In genomic region chr15:43776101-43776717, GRCh38 we compare ENCODE assay signal across 8 cellular contexts. TPM values are rescaled to one million over a fixed set of nuclear protein-coding genes. Genes with fewer than 3 reads are reported as not detected.
DNase-seq lines count a peak whose midpoint lies in the region; ATAC-seq, FAIRE-seq and TF ChIP-seq lines count a peak whose summit lies in the region.

No MANE protein-coding gene starts in this region.

- H3K27me3 Mint-ChIP-seq in activated naive CD4-positive, alpha-beta T cell treated with anti-CD3 and anti-CD28 coated beads, Interleukin-2, amount 50 U/mL, for 24 hours, result no peaks in the 10 kb centered on the region

- WGBS in iPS DF 6.9 (ENCODE audit: insufficient coverage, insufficient read length), result no CpG with 5 or more reads among the region's 35 CpGs
- WGBS in spleen, 5 donors, result 24 to 40% (median 36%) methylated on average over 30 to 35 of the region's 35 CpGs

- no peaks in the 10 kb centered on the region for H3K9me3 Mint-ChIP-seq in activated naive CD4-positive, alpha-beta T cell treated with anti-CD3 and anti-CD28 coated beads, Interleukin-2, amount 50 U/mL, for 24 hours

- intact Hi-C loops in spleen (cut with DNase I; ENCODE audit: low total_unique reads), result no loop called here

- H3K4me1 ChIP-seq in HUES6 (ENCODE audit: control insufficient read depth, insufficient read depth, low read length), result peaks cover 5% of the 10 kb centered on the region; the same call in 1 of the 2 replicates
- H3K4me1 ChIP-seq in iPS DF 6.9 (ENCODE audit: control insufficient read depth, insufficient read depth, low read length), result peaks cover 4% of the 10 kb centered on the region
- H3K4me1 ChIP-seq in spleen, result peaks cover 8 to 46% (median 28%) of the 10 kb centered on the region in 6 donors

- H3K27ac ChIP-seq in HUES6 (ENCODE audit: low read depth, low read length) (no peak overlapping the region), iPS DF 6.9 (ENCODE audit: low read length) (no peak overlapping the region), spleen (peak overlapping the region; percentile 83 to 91 (median 86))

- H3K27me3 ChIP-seq in HUES6 (ENCODE audit: control insufficient read depth, insufficient read depth, low read length), result peaks cover 9% of the 10 kb centered on the region; the same call in 1 of the 2 replicates
- H3K27me3 ChIP-seq in iPS DF 6.9 (ENCODE audit: control insufficient read depth, insufficient read depth, low read length), result no peaks in the 10 kb centered on the region
- no peaks in the 10 kb centered on the region for H3K27me3 ChIP-seq in spleen (replicated peaks in 1 of 7)

- peaks cover 21% of the 10 kb centered on the region for H3K4me1 Mint-ChIP-seq in activated naive CD4-positive, alpha-beta T cell treated with anti-CD3 and anti-CD28 coated beads, Interleukin-2, amount 50 U/mL, for 24 hours

- peaks cover 33% of the 10 kb centered on the region for H3K36me3 ChIP-seq in HUES6 (ENCODE audit: control insufficient read depth, insufficient read depth, low read length)
- peaks cover 8% of the 10 kb centered on the region; the same call in 1 of the 2 replicates for H3K36me3 ChIP-seq in iPS DF 6.9 (ENCODE audit: control insufficient read depth, insufficient read depth, low read length)
- peaks cover 0 to 32% (median 27%) of the 10 kb centered on the region in 6 donors for H3K36me3 ChIP-seq in spleen

- TF ChIP-seq POLR2A in GM12891 (IDR thresholded peaks at IDR 0.05; ENCODE audit: low read depth, low read length) (no peak), spleen (IDR thresholded peaks at IDR 0.05) (no peak)

- no peak for TF ChIP-seq CTCF in spleen (IDR thresholded peaks at IDR 0.05 in 8 of 11, conservative IDR thresholded peaks at IDR 0.05 in 3 of 11)

- no peaks in the 10 kb centered on the region for H3K36me3 Mint-ChIP-seq in activated naive CD4-positive, alpha-beta T cell treated with anti-CD3 and anti-CD28 coated beads, Interleukin-2, amount 50 U/mL, for 24 hours

- peak overlapping the region; percentile 69 for H3K9ac ChIP-seq in HUES6 (ENCODE audit: low read length)

- peak overlapping the region; percentile 85 for H3K4me3 ChIP-seq in HUES6 (ENCODE audit: low read depth, low read length)
- H3K4me3 ChIP-seq in iPS DF 6.9 (ENCODE audit: low read length), result peak overlapping the region; percentile 62; the same call in 1 of the 2 replicates
- H3K4me3 ChIP-seq in spleen, result peak overlapping the region; percentile 47 to 80 (median 66)

- peak; percentile 92 for FAIRE-seq in GM12891 (lab: Jason Lieb, UNC)

- DNase-seq in GM12891 (ENCODE audit: insufficient read length, low spot score), result peak; percentile 38
- DNase-seq in iPS DF 6.9 (ENCODE audit: low read depth, low spot score), result no peak
- peak; percentile 91 for DNase-seq in spleen
- DNase-seq in OCI-M1 (lab: John Stamatoyannopoulos, UW), result no peak
- DNase-seq in hypothalamus (lab: John Stamatoyannopoulos, UW), result no peak

- peak; percentile 64 for ATAC-seq in GM21447 (IDR thresholded peaks at IDR 0.05; ENCODE audit: unreplicated experiment)

- H3K9me3 ChIP-seq in HUES6 (ENCODE audit: control insufficient read depth, insufficient read depth, low read depth, low read length), result no peaks in the 10 kb centered on the region
- no peaks in the 10 kb centered on the region for H3K9me3 ChIP-seq in iPS DF 6.9 (ENCODE audit: control insufficient read depth, insufficient read depth, low read length)
- H3K9me3 ChIP-seq in spleen, result no peaks in the 10 kb centered on the region

- peak overlapping the region; percentile 90 for H3K4me3 Mint-ChIP-seq in activated naive CD4-positive, alpha-beta T cell treated with anti-CD3 and anti-CD28 coated beads, Interleukin-2, amount 50 U/mL, for 24 hours

- no peak overlapping the region for H3K27ac Mint-ChIP-seq in activated naive CD4-positive, alpha-beta T cell treated with anti-CD3 and anti-CD28 coated beads, Interleukin-2, amount 50 U/mL, for 24 hours

TF ChIP-seq in GM12891, 5 proteins besides CTCF, POLR2A, EP300 and RAD21:
- TF ChIP-seq POU2F2 (IDR thresholded peaks at IDR 0.05; ENCODE audit: low read depth, low read length), result peak; percentile 19
- TF ChIP-seq TAF1 (IDR thresholded peaks at IDR 0.05; ENCODE audit: low read depth, low read length), result no peak
- TF ChIP-seq SPI1 (IDR thresholded peaks at IDR 0.05; ENCODE audit: low read depth, low read length), result no peak
- peak; percentile 43 for TF ChIP-seq PAX5 (IDR thresholded peaks at IDR 0.05; ENCODE audit: insufficient read depth, low read length, severe bottlenecking)

RNA-seq across cellular contexts. Expression of gene ELL3, which starts 0.6 kb away (rescaled TPM):
- 17.9 TPM for polyA plus RNA-seq in GM12891 (2012; ENCODE audit: low read depth, missing spikeins)
- 1 to 10 TPM; 1.7 to 9.8 (median 3.0) TPM for total RNA-seq in spleen
- polyA plus RNA-seq in spleen, result 10 to 100 TPM in 1 of 3 donors, 1 to 10 TPM in 2; 5.1 to 44.4 (median 6.0) TPM

RNA-seq across cellular contexts. Expression of gene SERF2, which starts 15.9 kb away (rescaled TPM):
- 1,476 TPM for polyA plus RNA-seq in GM12891 (2012; ENCODE audit: low read depth, missing spikeins)
- 1,000 to 10,000 TPM in 1 of 7 donors, 100 to 1,000 TPM in 6; 566 to 1,001 (median 658) TPM for total RNA-seq in spleen
- polyA plus RNA-seq in spleen, result 1,000 to 10,000 TPM; 1,442 to 2,199 (median 1,832) TPM

RNA-seq across cellular contexts. Expression of gene SERINC4, which starts 23.8 kb away (rescaled TPM):
- not detected for polyA plus RNA-seq in GM12891 (2012; ENCODE audit: low read depth, missing spikeins)
- total RNA-seq in spleen, result not detected
- under 1 TPM; 0.09 to 0.29 (median 0.24) TPM for polyA plus RNA-seq in spleen

RNA-seq across cellular contexts. Expression of gene HYPK, which starts 24.2 kb away (rescaled TPM):
- polyA plus RNA-seq in GM12891 (2012; ENCODE audit: low read depth, missing spikeins), result 10.4 TPM
- 10 to 100 TPM in 4 of 7 donors, 1 to 10 TPM in 3; 7.5 to 29.2 (median 10.1) TPM for total RNA-seq in spleen
- 10 to 100 TPM in 1 of 3 donors, 1 to 10 TPM in 2; 2.4 to 35.8 (median 7.8) TPM for polyA plus RNA-seq in spleen

RNA-seq across cellular contexts. Expression of gene PDIA3, which starts 30.0 kb away (rescaled TPM):
- polyA plus RNA-seq in GM12891 (2012; ENCODE audit: low read depth, missing spikeins), result 155 TPM
- 100 to 1,000 TPM; 116 to 311 (median 263) TPM for total RNA-seq in spleen
- polyA plus RNA-seq in spleen, result 100 to 1,000 TPM; 104 to 152 (median 125) TPM

Comparison
In these comparisons a context has a peak if more than half of its experiments do, and no peak if none do; other contexts are left out.
1. DNase-seq: peak in GM12891 (single experiment) and spleen (single experiment); none in iPS DF 6.9 (single experiment), OCI-M1 (single experiment) and hypothalamus (0 of 51).
2. H3K27ac ChIP-seq: peak in spleen (8 of 8); none in HUES6 (single experiment) and iPS DF 6.9 (single experiment).
3. Peak in every context shown above with its lines, with median percentiles within 50 percentile points of each other: H3K4me3 ChIP-seq.